ENCODE assay signal across 10 cellular contexts in genomic region chr20:6704132-6704861, GRCh38.
DNase-seq lines count a peak whose midpoint lies in the region; ATAC-seq, FAIRE-seq and TF ChIP-seq lines count a peak whose summit lies in the region.
"Had no signal": no experiment of that assay in that cellular context is flagged by ENCODE, and none has a peak within 500 bp of the region (broad histone marks: within the 10 kb centered on the region; RNA-seq: fewer than 3 reads in every experiment).

No MANE protein-coding gene starts in this region.

- TF ChIP-seq POLR2A in HepG2 (IDR thresholded peaks at IDR 0.05; ENCODE audit: insufficient read depth in 1 of 2, low read depth in 2 of 2, low read length in 2 of 2) = peak in 1 of 2 experiments; percentile 63; a peak in 1 of 4 replicates
- TF ChIP-seq POLR2A in thyroid gland (IDR thresholded peaks at IDR 0.05) = no peak
- no peak for TF ChIP-seq POLR2A in adrenal gland (IDR thresholded peaks at IDR 0.05)
- TF ChIP-seq POLR2A in ovary (IDR thresholded peaks at IDR 0.05) = no peak

- in situ Hi-C loops in HepG2 (cut with HindIII; ENCODE audit: extremely low pct_ligation_motif_present, low pct_unique_long_range_greater_than_20kb) = no loop called here

- H3K27me3 ChIP-seq in HepG2 (ENCODE audit: control insufficient read depth in 1 of 2, insufficient read depth in 2 of 2, low read length in 2 of 2) (no peaks in the 10 kb centered on the region), thyroid gland (no peaks in the 10 kb centered on the region), adrenal gland (no peaks in the 10 kb centered on the region), ovary (no peaks in the 10 kb centered on the region)

- H3K9me3 ChIP-seq in HepG2 (ENCODE audit: low read length) (no peaks in the 10 kb centered on the region), thyroid gland (no peaks in the 10 kb centered on the region), adrenal gland (replicated peaks in 1 of 3) (no peaks in the 10 kb centered on the region), ovary (no peaks in the 10 kb centered on the region)

- no TSS peak for BruUV-seq in HepG2 (replicated peaks; lab: Mats Ljungman, UMichigan)

- POLR2A ChIA-PET in HepG2 (lab: Yijun Ruan, JAX) = interaction anchor here (1.4 to 2.5 kb wide), 2 partner anchors 11 to 17 kb away, joined by 5 to 16 read pairs; no protein-coding TSS in a partner anchor

- no peak overlapping the region for H3K4me3 ChIP-seq in choroid plexus epithelial cell (ENCODE audit: low read depth, low read length)
- H3K4me3 ChIP-seq in HepG2 (replicated peaks in 1 of 3; ENCODE audit: insufficient read depth in 1 of 3, low read depth in 2 of 3, low read length in 3 of 3) = peak overlapping the region in 1 of 3 experiments; percentile 5; a peak in 2 of 6 replicates
- H3K4me3 ChIP-seq in thyroid gland (replicated peaks in 1 of 3) = no peak overlapping the region
- H3K4me3 ChIP-seq in adrenal gland = no peak overlapping the region
- no peak overlapping the region for H3K4me3 ChIP-seq in ovary

- no peaks in the 10 kb centered on the region for H3K36me3 ChIP-seq in HepG2 (replicated peaks in 1 of 2; ENCODE audit: control insufficient read depth in 1 of 2, insufficient read depth in 2 of 2, low read length in 2 of 2)
- H3K36me3 ChIP-seq in thyroid gland = no peaks in the 10 kb centered on the region
- no peaks in the 10 kb centered on the region for H3K36me3 ChIP-seq in adrenal gland (replicated peaks in 1 of 2)
- no peaks in the 10 kb centered on the region for H3K36me3 ChIP-seq in ovary

- peak; percentile 92 for ATAC-seq in HepG2
- no peak for ATAC-seq in GM21825 (IDR thresholded peaks at IDR 0.05; ENCODE audit: unreplicated experiment)

- CTCF ChIA-PET in HepG2 (lab: Yijun Ruan, JAX; ENCODE audit: low intra/inter-chr PET ratio, low total read pairs) = no interaction called here

- peak; percentile 77 for DNase-seq in HCEC 1CT
- peak; percentile 81 for DNase-seq in choroid plexus epithelial cell (ENCODE audit: low read depth)
- DNase-seq in HepG2 (ENCODE audit: low spot score) = peak; percentile 85
- no peak for DNase-seq in thyroid gland
- DNase-seq in adrenal gland = no peak
- DNase-seq in stimulated activated CD4-positive, alpha-beta T cell treated with anti-CD3 and anti-CD28 coated beads, Interleukin-1b, Interleukin-23, amount 100 ng/mL, for 48 hours = no peak
- DNase-seq in ovary = no peak
- DNase-seq: effector memory CD4-positive, alpha-beta T cell had no signal

- TF ChIP-seq EP300 in HepG2 (IDR thresholded peaks at IDR 0.05; ENCODE audit: low read depth in 2 of 2, low read length in 2 of 2) = peak in 1 of 2 experiments; percentile 83; a peak in 2 of 4 replicates
- TF ChIP-seq EP300 in HepG2 (CRISPR knock-in tag; IDR thresholded peaks at IDR 0.05; ENCODE audit: borderline replicate concordance) = 0 out of 2 replicates have a peak, but pooled peaks have one; percentile 7
- no peak for TF ChIP-seq EP300 in ovary (IDR thresholded peaks at IDR 0.05)

- no peak for FAIRE-seq in HepG2 (lab: Jason Lieb, UNC)
- FAIRE-seq: H1 had no signal

- no peaks in the 10 kb centered on the region for H4K20me1 ChIP-seq in HepG2 (ENCODE audit: insufficient read depth, low read length)

- H3K9ac ChIP-seq in HepG2 (ENCODE audit: insufficient read depth, low read depth, low read length) = peak overlapping the region; percentile 31; the same call in 1 of the 2 replicates

- intact Hi-C loops in HepG2 (cut with micrococcal nuclease; ENCODE audit: unreplicated experiment) (loop anchor here (5.0 kb wide), 1 partner anchor 67 kb away; no protein-coding TSS in a partner anchor), thyroid gland (cut with DNase I) (no loop called here), adrenal gland (cut with DNase I) (loop anchor here in 1 of 2 donors (10.0 kb wide), 1 partner anchor 59 kb away; no protein-coding TSS in a partner anchor), ovary (cut with DNase I) (no loop called here)

- H3K4me1 ChIP-seq in HepG2 (ENCODE audit: insufficient read depth, low read length) = peaks cover 57% of the 10 kb centered on the region
- H3K4me1 ChIP-seq in thyroid gland = peaks cover 48 to 64% of the 10 kb centered on the region in 2 donors
- peaks cover 0 to 7% of the 10 kb centered on the region in 2 donors for H3K4me1 ChIP-seq in adrenal gland (replicated peaks in 1 of 2)
- H3K4me1 ChIP-seq in ovary (ENCODE audit: insufficient read depth) = no peaks in the 10 kb centered on the region

- H3K79me2 ChIP-seq in HepG2 (ENCODE audit: insufficient read depth, low read length) = no peaks in the 10 kb centered on the region

- no peak for TF ChIP-seq CTCF in choroid plexus epithelial cell (conservative IDR thresholded peaks at IDR 0.05; ENCODE audit: low read depth, low read length)
- no peak for TF ChIP-seq CTCF in HepG2 (CRISPR knock-in tag; IDR thresholded peaks at IDR 0.05)
- TF ChIP-seq CTCF in thyroid gland (IDR thresholded peaks at IDR 0.05) = no peak
- no peak for TF ChIP-seq CTCF in adrenal gland (IDR thresholded peaks at IDR 0.05)
- no peak for TF ChIP-seq CTCF in ovary (IDR thresholded peaks at IDR 0.05)

- no peak for TF ChIP-seq RAD21 in HepG2 (CRISPR knock-in tag; IDR thresholded peaks at IDR 0.05)

- H3K27ac ChIP-seq in HepG2 (ENCODE audit: extremely low read length, insufficient read depth, low read length) (peak overlapping the region; percentile 12), thyroid gland (peak overlapping the region in 2 of 3 donors; percentile 17 to 75), adrenal gland (peak overlapping the region in 2 of 5 donors; percentile 21 to 45), ovary (no peak overlapping the region)

- H3K4me2 ChIP-seq in HepG2 (ENCODE audit: low read depth, low read length) = peak overlapping the region; percentile 64

- WGBS in HepG2 (ENCODE audit: low lambda C conversion rate) = 4% methylated on average over 6 of the region's 6 CpGs
- 73 to 82% methylated on average over 6 of the region's 6 CpGs for WGBS in thyroid gland, 2 donors
- 68 to 82% (median 78%) methylated on average over 6 of the region's 6 CpGs for WGBS in adrenal gland, 4 donors
- 46 to 53% (median 47%) methylated on average over 6 of the region's 6 CpGs for WGBS in ovary, 3 donors

- H2AFZ ChIP-seq in HepG2 (ENCODE audit: low read length) = no peak overlapping the region

TF ChIP-seq in HepG2, 621 proteins besides CTCF, POLR2A, EP300 and RAD21 (continues in another document):
- TF ChIP-seq GPN1 (CRISPR knock-in tag; IDR thresholded peaks at IDR 0.05; ENCODE audit: borderline replicate concordance) (no peak), ATF3 (CRISPR knock-in tag; IDR thresholded peaks at IDR 0.05) (peak; percentile 84), SAP130 (CRISPR knock-in tag; IDR thresholded peaks at IDR 0.05; ENCODE audit: low read depth) (peak; percentile 68; the same call in 1 of the 2 replicates), NR2C2 (CRISPR knock-in tag; IDR thresholded peaks at IDR 0.05; ENCODE audit: borderline replicate concordance) (peak; percentile 46; the same call in 1 of the 2 replicates), TERF1 (CRISPR knock-in tag; IDR thresholded peaks at IDR 0.05) (no peak), RFXAP (CRISPR knock-in tag; IDR thresholded peaks at IDR 0.05; ENCODE audit: borderline replicate concordance) (no peak), ZNF724P (CRISPR knock-in tag; IDR thresholded peaks at IDR 0.05; ENCODE audit: borderline replicate concordance) (no peak), PRDM10 (CRISPR knock-in tag; IDR thresholded peaks at IDR 0.05; ENCODE audit: low read depth) (peak; percentile 27; the same call in 1 of the 2 replicates), TEAD3 (CRISPR knock-in tag; optimal IDR thresholded peaks at IDR 0.05; ENCODE audit: borderline replicate concordance) (peak; percentile 45), ZFP82 (CRISPR knock-in tag; IDR thresholded peaks at IDR 0.05; ENCODE audit: borderline replicate concordance) (no peak), XRCC5 (optimal IDR thresholded peaks at IDR 0.05; ENCODE audit: low read length) (peak; percentile 74), POGZ (CRISPR knock-in tag; IDR thresholded peaks at IDR 0.05) (peak; percentile 59; the same call in 1 of the 2 replicates)

Comparison
In these comparisons a context has a peak if more than half of its experiments do, and no peak if none do; other contexts are left out.
1. DNase-seq: peak in HCEC 1CT (single experiment), choroid plexus epithelial cell (single experiment) and HepG2 (single experiment); none in thyroid gland (0 of 2), adrenal gland (0 of 7), stimulated activated CD4-positive, alpha-beta T cell treated with anti-CD3 and anti-CD28 coated beads, Interleukin-1b, Interleukin-23, amount 100 ng/mL, for 48 hours (single experiment) and ovary (0 of 5).
2. H3K27ac ChIP-seq: peak in HepG2 (single experiment) and thyroid gland (2 of 3); none in ovary (0 of 2).